Comparison of ENCODE assay signal across 22 cellular contexts in the genomic region with DNA sequence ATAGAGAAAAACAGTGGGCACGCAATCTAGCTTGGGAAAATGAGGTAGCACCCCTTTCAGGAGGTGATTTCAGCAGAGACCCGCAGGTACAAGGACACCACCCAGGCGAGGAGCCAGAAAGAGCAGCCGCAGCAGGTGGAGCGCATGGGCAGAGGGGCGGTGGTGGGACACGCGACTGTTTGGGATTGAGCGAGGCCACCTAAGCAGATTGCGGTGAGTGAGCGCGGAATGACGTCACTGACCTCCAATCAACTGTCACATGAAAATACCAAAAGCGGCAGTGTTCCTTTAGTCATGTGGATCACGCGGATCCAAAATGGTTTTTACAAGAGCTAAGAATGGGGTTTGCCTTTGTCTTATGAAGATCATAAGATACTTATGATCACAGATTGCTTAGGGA. TPM values are rescaled to one million over a fixed set of nuclear protein-coding genes. Genes with fewer than 3 reads are reported as not detected.
"Had no signal": no experiment of that assay in that cellular context is flagged by ENCODE, and none has a peak within 500 bp of the region (broad histone marks: within the 10 kb centered on the region; RNA-seq: fewer than 3 reads in every experiment).

No MANE protein-coding gene starts in this region.

- FAIRE-seq: keratinocyte had no signal

- H3K4me3 ChIP-seq: esophagus squamous epithelium, gastroesophageal sphincter, left ventricle myocardium inferior, lower lobe of right lung, psoas muscle, sigmoid colon, skin epidermis, thoracic aorta had no signal

- H3K27ac ChIP-seq: epithelial cell of prostate, esophagus squamous epithelium, gastroesophageal sphincter, left ventricle myocardium inferior, lower lobe of right lung, psoas muscle, sigmoid colon, skin epidermis, thoracic aorta had no signal

- DNase-seq: effector memory CD8-positive, alpha-beta T cell; esophagus squamous epithelium; foreskin fibroblast; glutamatergic neuron; immature natural killer cell; left ventricle myocardium inferior; lower lobe of right lung; naive B cell; nephron progenitor cell; psoas muscle; sigmoid colon; stimulated activated CD4-positive, alpha-beta T cell treated with anti-CD3 and anti-CD28 coated beads, Interleukin-2, amount 100 ng/mL, for 24 hours; stimulated activated CD4-positive, alpha-beta T cell treated with anti-CD3 and anti-CD28 coated beads, Interleukin-4, amount 100 ng/mL, for 4 hours; stimulated activated naive B cell treated with anti-CD40 and anti-IgM and Interleukin-4, amounts not matched to agents 10 μg/mL and 1 μg/mL and 100 μg/mL, for 72 hours; stimulated activated naive CD8-positive, alpha-beta T cell treated with anti-CD3 and anti-CD28 coated beads, Interleukin-15, amount 100 ng/mL, for 72 hours had no signal

- H3K27me3 ChIP-seq: esophagus squamous epithelium, gastroesophageal sphincter, sigmoid colon had no signal

- H3K9me3 ChIP-seq: gastroesophageal sphincter, left ventricle myocardium inferior, lower lobe of right lung, psoas muscle, sigmoid colon, thoracic aorta had no signal

- H3K36me3 ChIP-seq: esophagus squamous epithelium, gastroesophageal sphincter, left ventricle myocardium inferior, lower lobe of right lung, sigmoid colon, thoracic aorta had no signal

- ATAC-seq: effector memory CD8-positive, alpha-beta T cell; gastroesophageal sphincter; lower lobe of right lung; psoas muscle; stimulated activated naive B cell treated with anti-CD40 and anti-IgM and Interleukin-4, amounts not matched to agents 10 μg/mL and 1 μg/mL and 100 μg/mL, for 72 hours; stimulated activated naive CD8-positive, alpha-beta T cell treated with anti-CD3 and anti-CD28 coated beads, Interleukin-15, amount 100 ng/mL, for 72 hours had no signal

- H3K4me1 ChIP-seq: esophagus squamous epithelium, gastroesophageal sphincter, lower lobe of right lung had no signal

RNA-seq across cellular contexts. Expression of gene SLC26A3, which starts 40.2 kb away (rescaled TPM):
- total RNA-seq: esophagus squamous epithelium, lower lobe of right lung, mesothelial cell of epicardium, thoracic aorta, urinary bladder had no signal
